In genomic region chr11:100731471-100731870, GRCh38 we compare ENCODE assay signal across 19 cellular contexts. TPM values are rescaled to one million over a fixed set of nuclear protein-coding genes. Genes with fewer than 3 reads are reported as not detected.
DNase-seq lines count a peak whose midpoint lies in the region; ATAC-seq, FAIRE-seq and TF ChIP-seq lines count a peak whose summit lies in the region.
"Had no signal": no experiment of that assay in that cellular context is flagged by ENCODE, and none has a peak within 500 bp of the region (broad histone marks: within the 10 kb centered on the region; RNA-seq: fewer than 3 reads in every experiment).

No MANE protein-coding gene starts in this region.

- H3K27me3 ChIP-seq in BE2C, result no peaks in the 10 kb centered on the region
- H3K27me3 ChIP-seq in H1 (replicated peaks in 1 of 4; ENCODE audit: control insufficient read depth in 3 of 4, extremely low read depth in 1 of 4, insufficient read depth in 3 of 4, low read length in 3 of 4), result no peaks in the 10 kb centered on the region
- H3K27me3 ChIP-seq in mesenchymal stem cell (ENCODE audit: control insufficient read depth in 1 of 2, insufficient read depth in 1 of 2, low read length in 2 of 2), result no peaks in the 10 kb centered on the region
- H3K27me3 ChIP-seq in upper lobe of right lung, result no peaks in the 10 kb centered on the region
- H3K27me3 ChIP-seq: Peyer's patch had no signal

- H3K79me1 ChIP-seq in H1 (ENCODE audit: low read depth, low read length), result no peaks in the 10 kb centered on the region; the same call in 1 of the 2 replicates
- peaks cover 21% of the 10 kb centered on the region for H3K79me1 ChIP-seq in mesenchymal stem cell (replicated peaks; ENCODE audit: low read length, poor library complexity, severe bottlenecking)

- H3K4me3 ChIP-seq in BE2C (ENCODE audit: low read depth, low read length) (no peak overlapping the region), H1 (ENCODE audit: extremely low read depth in 1 of 4, insufficient read depth in 2 of 4, low read depth in 3 of 4, low read length in 4 of 4) (no peak overlapping the region), mesenchymal stem cell (ENCODE audit: insufficient read depth in 1 of 2, low read depth in 1 of 2, low read length in 2 of 2) (no peak overlapping the region), upper lobe of right lung (no peak overlapping the region)
- H3K4me3 ChIP-seq: Peyer's patch had no signal

- H3K56ac ChIP-seq in H1 (replicated peaks; ENCODE audit: insufficient read length, low read depth, low read length), result no peak overlapping the region

- H2BK5ac ChIP-seq in H1 (ENCODE audit: low read depth, low read length) (no peak overlapping the region), mesenchymal stem cell (ENCODE audit: low read depth, low read length, poor library complexity, severe bottlenecking) (no peak overlapping the region)

- H3K4me2 ChIP-seq in H1 (ENCODE audit: insufficient read depth in 1 of 2, low read depth in 2 of 2, low read length in 2 of 2), result no peak overlapping the region
- no peak overlapping the region for H3K4me2 ChIP-seq in mesenchymal stem cell (ENCODE audit: low read length, poor library complexity, severe bottlenecking)

- H2BK20ac ChIP-seq in H1 (ENCODE audit: low read length), result no peak overlapping the region

- H3K23ac ChIP-seq in H1 (ENCODE audit: insufficient read length) (no peak overlapping the region), mesenchymal stem cell (ENCODE audit: low read length in 2 of 2) (no peak overlapping the region)

- H4K8ac ChIP-seq in H1 (ENCODE audit: extremely low read depth, insufficient read depth, low read length), result no peak overlapping the region
- no peak overlapping the region for H4K8ac ChIP-seq in mesenchymal stem cell (ENCODE audit: low read length)

- FAIRE-seq in H1 (lab: Jason Lieb, UNC), result no peak
- FAIRE-seq: HTR-8/SVneo had no signal

- peak; percentile 35 for DNase-seq in BE2C
- DNase-seq in NCI-H2171 treated with DMSO at 0.1 percent for 48 hours (lab: John Stamatoyannopoulos, UW), result peak; percentile 72
- no peak for DNase-seq in H1 (ENCODE audit: low read depth in 1 of 2, low spot score in 2 of 2)
- no peak for DNase-seq in mesenchymal stem cell
- no peak for DNase-seq in upper lobe of right lung
- DNase-seq in stimulated activated CD4-positive, alpha-beta T cell treated with anti-CD3 and anti-CD28 coated beads, Interleukin-12 subunit alpha, Interleukin-12 subunit beta, amount 100 ng/mL, for 4 hours, result no peak
- DNase-seq: DMS79, H7, NCI-H1105, NCI-H1694, NCI-H2107, NCI-H510A, Peyer's patch, SHP77 had no signal

- no peak overlapping the region for H3K9ac ChIP-seq in H1 (replicated peaks in 1 of 4; ENCODE audit: extremely low read depth in 1 of 4, low read depth in 3 of 4, low read length in 3 of 4)
- H3K9ac ChIP-seq in mesenchymal stem cell (ENCODE audit: low read length), result no peak overlapping the region

- WGBS in H1 (ENCODE audit: extremely low coverage in 1 of 2, insufficient coverage in 1 of 2, insufficient read length in 1 of 2, insufficient replicate concordance in 2 of 2, low coverage in 1 of 2, low lambda C conversion rate in 2 of 2, missing lambda C conversion rate in 1 of 2), 2 experiments, result 94% methylated on average over 1 of the region's 1 CpG; no CpG with 5 or more reads in 1 of the 2 experiments
- 60% methylated on average over 1 of the region's 1 CpG for WGBS in mesenchymal stem cell

- H3K36me3 ChIP-seq in BE2C (no peaks in the 10 kb centered on the region; the same call in 1 of the 2 replicates), H1 (ENCODE audit: control insufficient read depth in 2 of 4, insufficient read depth in 4 of 4, low read length in 3 of 4) (no peaks in the 10 kb centered on the region), mesenchymal stem cell (ENCODE audit: control insufficient read depth in 1 of 2, insufficient read depth in 2 of 2, low read depth in 1 of 2, low read length in 2 of 2) (no peaks in the 10 kb centered on the region), upper lobe of right lung (no peaks in the 10 kb centered on the region)
- H3K36me3 ChIP-seq: Peyer's patch had no signal

- H2BK15ac ChIP-seq in H1 (ENCODE audit: low read length) (no peak overlapping the region), mesenchymal stem cell (ENCODE audit: low read depth, poor library complexity, severe bottlenecking) (no peak overlapping the region)

- TF ChIP-seq POLR2A in H1 (IDR thresholded peaks at IDR 0.05; ENCODE audit: control extremely low read depth in 1 of 2, low read depth in 2 of 2, low read length in 2 of 2), result no peak

- no peaks in the 10 kb centered on the region for H3K23me2 ChIP-seq in H1 (ENCODE audit: low read depth, low read length)

- no peak overlapping the region for H2AFZ ChIP-seq in H1 (ENCODE audit: low read length)
- no peak overlapping the region for H2AFZ ChIP-seq in mesenchymal stem cell (ENCODE audit: low read depth, low read length)

- peaks cover 0 to 54% of the 10 kb centered on the region in 2 experiments; a peak in 2 of 4 replicates for H3K79me2 ChIP-seq in H1 (ENCODE audit: control insufficient read depth in 1 of 2, insufficient read depth in 2 of 2, low read length in 2 of 2)

- H2BK120ac ChIP-seq in H1 (replicated peaks; ENCODE audit: low read depth, low read length) (peak overlapping the region; percentile 38), mesenchymal stem cell (ENCODE audit: low read depth, low read length) (no peak overlapping the region)

- H2AK5ac ChIP-seq in H1 (ENCODE audit: low read depth, low read length) (no peak overlapping the region), mesenchymal stem cell (ENCODE audit: low read length, severe bottlenecking) (peak overlapping the region; percentile 19)

- no peak for TF ChIP-seq EP300 in H1 (IDR thresholded peaks at IDR 0.05; ENCODE audit: borderline replicate concordance in 1 of 2, low read depth in 2 of 2, low read length in 2 of 2)

- no peaks in the 10 kb centered on the region for H3K9me3 ChIP-seq in BE2C
- no peaks in the 10 kb centered on the region for H3K9me3 ChIP-seq in H1 (ENCODE audit: insufficient read depth in 2 of 2, low read depth in 1 of 2, low read length in 1 of 2)
- no peaks in the 10 kb centered on the region for H3K9me3 ChIP-seq in mesenchymal stem cell (ENCODE audit: control insufficient read depth, low read length)
- H3K9me3 ChIP-seq in upper lobe of right lung, result no peaks in the 10 kb centered on the region
- H3K9me3 ChIP-seq: Caco-2, Peyer's patch had no signal

- POLR2A ChIA-PET in H1 (lab: Charles Lee; ENCODE audit: partially characterized antibody), result no interaction called here

- TF ChIP-seq CTCF in BE2C (IDR thresholded peaks at IDR 0.05; ENCODE audit: low read depth, low read length) (no peak), H1 (IDR thresholded peaks at IDR 0.05; ENCODE audit: control extremely low read depth in 1 of 3, insufficient read depth in 1 of 3, low read depth in 1 of 3, low read length in 3 of 3) (no peak), upper lobe of right lung (IDR thresholded peaks at IDR 0.05) (no peak)

- H3K4ac ChIP-seq in H1 (replicated peaks; ENCODE audit: insufficient read length, low read depth, low read length), result no peak overlapping the region
- H3K4ac ChIP-seq in mesenchymal stem cell (ENCODE audit: low read depth in 1 of 2, low read length in 2 of 2), result no peak overlapping the region

- H2BK12ac ChIP-seq in H1 (ENCODE audit: low read depth, low read length) (no peak overlapping the region), mesenchymal stem cell (ENCODE audit: low read length in 2 of 2) (no peak overlapping the region)

- CTCF ChIA-PET in H1 (lab: Charles Lee; ENCODE audit: partially characterized antibody), result interaction anchor here (0.6 to 1.5 kb wide), 5 partner anchors 12 to 1594 kb away, joined by 3 to 4 read pairs (median 3); no protein-coding TSS in a partner anchor

- no peak overlapping the region for H3K27ac ChIP-seq in H1 (ENCODE audit: low read depth, low read length)
- no peak overlapping the region for H3K27ac ChIP-seq in mesenchymal stem cell (ENCODE audit: low read length, poor library complexity, severe bottlenecking)
- no peak overlapping the region for H3K27ac ChIP-seq in upper lobe of right lung
- H3K27ac ChIP-seq: HL-60, Peyer's patch had no signal

- H4K91ac ChIP-seq in H1 (replicated peaks; ENCODE audit: insufficient read length, low read length) (no peak overlapping the region), mesenchymal stem cell (ENCODE audit: low read length) (no peak overlapping the region)

- ATAC-seq in GM21423 (IDR thresholded peaks at IDR 0.05; ENCODE audit: unreplicated experiment), result no peak
- no peak for ATAC-seq in upper lobe of right lung
- ATAC-seq in HG03139 (IDR thresholded peaks at IDR 0.05; ENCODE audit: unreplicated experiment), result no peak

- intact Hi-C loops in upper lobe of right lung (cut with DNase I), result no loop called here

- H3K4me1 ChIP-seq in BE2C (peaks cover 20% of the 10 kb centered on the region), H1 (replicated peaks in 1 of 4; ENCODE audit: control insufficient read depth in 3 of 4, insufficient read depth in 4 of 4, low read length in 3 of 4) (peaks cover 10 to 17% (median 15%) of the 10 kb centered on the region in 4 experiments), mesenchymal stem cell (ENCODE audit: control insufficient read depth, insufficient read depth, low read depth, low read length) (peaks cover 8% of the 10 kb centered on the region), upper lobe of right lung (no peaks in the 10 kb centered on the region)
- H3K4me1 ChIP-seq: Peyer's patch had no signal

- no peaks in the 10 kb centered on the region for H4K20me1 ChIP-seq in H1 (replicated peaks in 1 of 2; ENCODE audit: control insufficient read depth in 1 of 2, insufficient read depth in 2 of 2, low read length in 2 of 2)

- H3K18ac ChIP-seq in H1 (ENCODE audit: extremely low read depth, low read length) (no peak overlapping the region; the same call in 1 of the 2 replicates), mesenchymal stem cell (ENCODE audit: low read depth in 1 of 2, low read length in 2 of 2) (no peak overlapping the region)

- H3K14ac ChIP-seq in H1 (ENCODE audit: insufficient read length) (no peak overlapping the region), mesenchymal stem cell (ENCODE audit: low read length in 2 of 2) (no peak overlapping the region)

- no peak for TF ChIP-seq RAD21 in H1 (IDR thresholded peaks at IDR 0.05 in 1 of 2, conservative IDR thresholded peaks at IDR 0.05 in 1 of 2; ENCODE audit: low read depth in 2 of 2, low read length in 2 of 2)

- no peak overlapping the region for H4K5ac ChIP-seq in H1 (ENCODE audit: insufficient read length, low read depth, low read length)

RNA-seq across cellular contexts. Expression of gene ARHGAP42, which starts 44.4 kb away (rescaled TPM):
- 11.2 TPM for polyA plus RNA-seq in BE2C (2012; ENCODE audit: insufficient read depth, insufficient read length, low read depth)
- total RNA-seq in H1 (2021; fragmentation: NEBNext Ultra II Directional; extraction: Animal tissue kit (Norgen Biotek cat#: 25700)), result 33.3 and 33.5 TPM in 2 replicates
- 13.1 and 22.2 TPM in 2 replicates for polyA plus RNA-seq in H1 (2011; rRNA removed)
- polyA plus RNA-seq in H1 (2011; cell fraction: cytosol; rRNA removed), result 18.4 TPM
- polyA plus RNA-seq in H1 (2011; cell fraction: nucleus; rRNA removed), result 17.7 TPM
- polyA plus RNA-seq in H1 (2012, experiment 1 of 2), result 12.0 to 26.0 TPM (median 19.3 TPM) in 4 replicates
- 2.1 TPM for polyA plus RNA-seq in H1 (2012, experiment 2 of 2)
- 13.9 TPM for polyA plus RNA-seq in H1 (2013, experiment 1 of 2)
- polyA plus RNA-seq in H1 (2013, experiment 2 of 2), result 14.8 TPM
- polyA minus RNA-seq in H1 (2011; rRNA and poly(A)+ RNA removed), result 50.9 and 68.5 TPM in 2 replicates
- polyA minus RNA-seq in H1 (2011; cell fraction: cytosol; rRNA and poly(A)+ RNA removed), result 26.9 TPM
- polyA minus RNA-seq in H1 (2011; cell fraction: nucleus; rRNA and poly(A)+ RNA removed), result 56.7 TPM
- polyA plus RNA-seq in mesenchymal stem cell (2013, experiment 1 of 2), result 13.3 TPM
- 15.6 TPM for polyA plus RNA-seq in mesenchymal stem cell (2013, experiment 2 of 2)
- total RNA-seq in upper lobe of right lung, result 19.8 TPM

Comparison
In these comparisons a context has a peak if more than half of its experiments do, and no peak if none do; other contexts are left out.
1. DNase-seq: peak in BE2C (single experiment) and NCI-H2171 treated with DMSO at 0.1 percent for 48 hours (single experiment); none in H1 (0 of 2), mesenchymal stem cell (single experiment), upper lobe of right lung (single experiment) and stimulated activated CD4-positive, alpha-beta T cell treated with anti-CD3 and anti-CD28 coated beads, Interleukin-12 subunit alpha, Interleukin-12 subunit beta, amount 100 ng/mL, for 4 hours (single experiment).